ENCODE assay signal across 13 cellular contexts in the genomic region with DNA sequence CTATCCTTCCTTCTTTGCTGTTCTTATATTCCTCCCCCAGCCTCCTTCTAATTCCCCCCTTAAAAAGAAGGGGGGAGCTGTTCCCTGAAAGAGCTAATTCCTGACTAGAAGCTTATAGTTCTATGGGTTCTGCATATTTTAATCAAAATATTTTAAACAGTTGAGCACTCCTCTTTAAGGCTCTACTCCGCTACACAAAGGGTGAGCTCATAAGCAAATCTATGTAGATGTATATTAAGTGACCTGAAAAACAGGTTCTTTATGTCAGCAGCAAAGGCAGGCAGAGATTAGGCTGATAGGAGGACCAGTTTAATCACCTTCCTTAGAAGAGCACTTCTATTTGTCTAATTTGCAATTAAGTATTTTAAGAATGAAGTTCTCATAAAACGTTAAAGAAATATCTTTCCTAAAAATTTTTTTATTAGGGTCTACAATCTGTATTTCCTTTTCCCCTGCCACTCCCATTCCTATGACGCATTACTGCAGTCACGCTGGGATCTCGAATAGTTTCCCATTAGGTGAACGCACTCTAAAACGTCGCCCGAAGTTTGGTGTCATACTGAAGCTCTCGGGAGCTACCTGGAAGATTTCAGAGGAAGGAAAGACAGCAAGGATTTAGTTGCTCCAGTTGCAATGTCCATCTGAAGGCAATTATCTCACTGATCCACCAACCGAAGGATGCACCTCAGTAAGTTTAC. TPM values are rescaled to one million over a fixed set of nuclear protein-coding genes. Genes with fewer than 3 reads are reported as not detected.
A peak's percentile ranks its signal among the peaks of the same experiment; 100 is the strongest.
DNase-seq lines count a peak whose midpoint lies in the region; ATAC-seq and TF ChIP-seq lines count a peak whose summit lies in the region.
"Had no signal": no experiment of that assay in that cellular context is flagged by ENCODE, and none has a peak within 500 bp of the region (broad histone marks: within the 10 kb centered on the region; RNA-seq: fewer than 3 reads in every experiment).

No MANE protein-coding gene starts in this region.

- H3K27me3 ChIP-seq in mammary epithelial cell (ENCODE audit: insufficient read depth, low read length) (no peaks in the 10 kb centered on the region), ectodermal cell (ENCODE audit: control insufficient read depth, insufficient read depth, low read length, poor library complexity, severe bottlenecking) (no peaks in the 10 kb centered on the region), upper lobe of left lung (peaks cover 0 to 11% (median 1%) of the 10 kb centered on the region in 4 donors)

- WGBS in mammary epithelial cell (ENCODE audit: low coverage, missing lambda C conversion rate): over 99% methylated on average over 11 of the region's 11 CpGs
- WGBS in ectodermal cell, 2 experiments: 59 to 62% methylated on average over 10 of the region's 11 CpGs
- 67 to 73% methylated on average over 7 to 9 of the region's 11 CpGs for WGBS in mesodermal cell (ENCODE audit: insufficient coverage in 2 of 2), 2 experiments
- 42 to 53% methylated on average over 11 of the region's 11 CpGs for WGBS in upper lobe of left lung, 2 donors

- no peaks in the 10 kb centered on the region for H3K27me3 Mint-ChIP-seq in MCF 10A (ENCODE audit: insufficient read depth, unreplicated experiment)

- no peak overlapping the region for H3K4me2 ChIP-seq in mammary epithelial cell (ENCODE audit: insufficient read depth, low read depth, low read length)

- BruUV-seq in MCF 10A (replicated peaks; lab: Mats Ljungman, UMichigan) (no TSS peak), mammary epithelial cell (replicated peaks; lab: Mats Ljungman, UMichigan) (no TSS peak)

- no peak overlapping the region for H3K4me3 ChIP-seq in mammary epithelial cell (replicated peaks in 1 of 3; ENCODE audit: insufficient read depth in 1 of 3, low read depth in 2 of 3, low read length in 3 of 3)
- H3K4me3 ChIP-seq in ectodermal cell (ENCODE audit: insufficient read depth, low read depth, low read length): peak overlapping the region; percentile 97
- peak overlapping the region; percentile 77 for H3K4me3 ChIP-seq in mesodermal cell (ENCODE audit: extremely low read depth, insufficient read depth, low read length, poor library complexity, severe bottlenecking)
- peak overlapping the region in 3 of 4 donors; percentile 68 to 88 (median 86) for H3K4me3 ChIP-seq in upper lobe of left lung

- TF ChIP-seq EP300 in upper lobe of left lung (IDR thresholded peaks at IDR 0.05): no peak

- TF ChIP-seq CTCF in MCF 10A (IDR thresholded peaks at IDR 0.05; ENCODE audit: unreplicated experiment) (no peak), mammary epithelial cell (conservative IDR thresholded peaks at IDR 0.05 in 1 of 2, IDR thresholded peaks at IDR 0.05 in 1 of 2; ENCODE audit: extremely low read depth in 1 of 2, insufficient read depth in 1 of 2, low read depth in 1 of 2, low read length in 2 of 2) (no peak), upper lobe of left lung (IDR thresholded peaks at IDR 0.05) (no peak)

- peaks cover 100% of the 10 kb centered on the region for H3K79me2 ChIP-seq in mammary epithelial cell (ENCODE audit: insufficient read depth, low read length)

- dilution Hi-C loops in mammary epithelial cell (cut with HindIII; ENCODE audit: low sequenced_read_pairs): no loop called here

- H3K4me3 Mint-ChIP-seq in MCF 10A (ENCODE audit: unreplicated experiment): peak overlapping the region; percentile 21
- H3K4me3 Mint-ChIP-seq: T-helper 1 cell treated with Interleukin-12 subunit alpha and Interleukin-12 subunit beta and Interleukin-4 antibody, amounts not matched to agents 30 μg/mL and 1 μg/mL, for 36 hours had no signal

- no peaks in the 10 kb centered on the region for H4K20me1 ChIP-seq in mammary epithelial cell (ENCODE audit: insufficient read depth, low read length)

- DNase-seq in MCF 10A (ENCODE audit: unreplicated experiment) (no peak), mammary epithelial cell (no peak), upper lobe of left lung (peak in 1 of 2 donors; percentile 46), NCI-H146 treated with DMSO at 0.1 percent for 48 hours (lab: John Stamatoyannopoulos, UW; ENCODE audit: unreplicated experiment) (no peak)
- DNase-seq: amygdala; GF-D8; NK-92 treated with Interleukin-12 subunit alpha and Interleukin-12 subunit beta, amount 100 ng/mL, for 24 hours; stimulated activated CD4-positive, alpha-beta T cell treated with anti-CD3 and anti-CD28 coated beads, Interleukin-1b, Interleukin-23, amount 100 ng/mL, for 48 hours had no signal

- ATAC-seq in upper lobe of left lung (ENCODE audit: low FRiP score in 2 of 2): no peak
- ATAC-seq in GM19328 (IDR thresholded peaks at IDR 0.05; ENCODE audit: unreplicated experiment): no peak
- no peak for ATAC-seq in GM18520 (IDR thresholded peaks at IDR 0.05; ENCODE audit: unreplicated experiment)

- POLR2A ChIA-PET in MCF 10A (lab: Yijun Ruan, JAX): no interaction called here

- CTCF ChIA-PET in MCF 10A (lab: Yijun Ruan, JAX): interaction anchor here (0.6 to 2.3 kb wide), 7 partner anchors 22 to 1959 kb away, joined by 3 to 26 read pairs (median 3); no protein-coding TSS in a partner anchor
- CTCF ChIA-PET in mammary epithelial cell (lab: Charles Lee; ENCODE audit: low non-redundant PET): no interaction called here

- H3K4me1 Mint-ChIP-seq in MCF 10A (ENCODE audit: insufficient read depth, unreplicated experiment): peaks cover 32% of the 10 kb centered on the region

- H3K4me1 ChIP-seq in mammary epithelial cell (ENCODE audit: insufficient read depth, low read length) (peaks cover 15% of the 10 kb centered on the region), ectodermal cell (ENCODE audit: control insufficient read depth, insufficient read depth, low read length) (peaks cover 46% of the 10 kb centered on the region), mesodermal cell (ENCODE audit: control insufficient read depth, insufficient read depth, low read length, poor library complexity, severe bottlenecking) (peaks cover 23% of the 10 kb centered on the region), upper lobe of left lung (peaks cover 13 to 70% (median 27%) of the 10 kb centered on the region in 4 donors)

- no peaks in the 10 kb centered on the region for H3K36me3 Mint-ChIP-seq in MCF 10A (ENCODE audit: insufficient read depth, unreplicated experiment)

- no peaks in the 10 kb centered on the region for H3K9me3 Mint-ChIP-seq in MCF 10A (ENCODE audit: unreplicated experiment)
- H3K9me3 Mint-ChIP-seq: T-helper 1 cell treated with Interleukin-12 subunit alpha and Interleukin-12 subunit beta and Interleukin-4 antibody, amounts not matched to agents 30 μg/mL and 1 μg/mL, for 36 hours had no signal

- peak in 1 of 4 donors; percentile 32 for TF ChIP-seq POLR2A in upper lobe of left lung (IDR thresholded peaks at IDR 0.05)

- H3K9ac ChIP-seq in mammary epithelial cell (ENCODE audit: insufficient read depth, low read length): no peak overlapping the region

- H2AFZ ChIP-seq in mammary epithelial cell (ENCODE audit: low read depth, low read length): no peak overlapping the region

- H3K9me3 ChIP-seq in mammary epithelial cell (replicated peaks; ENCODE audit: insufficient read depth, low read length): no peaks in the 10 kb centered on the region
- no peaks in the 10 kb centered on the region for H3K9me3 ChIP-seq in ectodermal cell (ENCODE audit: control insufficient read depth, low read length)
- no peaks in the 10 kb centered on the region for H3K9me3 ChIP-seq in mesodermal cell (ENCODE audit: control insufficient read depth, low read length)
- no peaks in the 10 kb centered on the region for H3K9me3 ChIP-seq in upper lobe of left lung

- in situ Hi-C loops in mammary epithelial cell (cut with MboI; ENCODE audit: low sequenced_read_pairs in 2 of 2): loop anchor here (10.0 to 25.0 kb wide), 5 partner anchors 716 to 1968 kb away; no protein-coding TSS in a partner anchor

- H3K27ac Mint-ChIP-seq in MCF 10A (ENCODE audit: low read depth, unreplicated experiment): peak overlapping the region; percentile 64
- H3K27ac Mint-ChIP-seq: T-helper 1 cell treated with Interleukin-12 subunit alpha and Interleukin-12 subunit beta and Interleukin-4 antibody, amounts not matched to agents 30 μg/mL and 1 μg/mL, for 36 hours had no signal

- H3K36me3 ChIP-seq in mammary epithelial cell (ENCODE audit: insufficient read depth, low read length): peaks cover 9% of the 10 kb centered on the region
- no peaks in the 10 kb centered on the region for H3K36me3 ChIP-seq in ectodermal cell (ENCODE audit: control insufficient read depth, insufficient read depth, low read length)
- peaks cover 55% of the 10 kb centered on the region for H3K36me3 ChIP-seq in mesodermal cell (ENCODE audit: control insufficient read depth, insufficient read depth, low read length)
- no peaks in the 10 kb centered on the region for H3K36me3 ChIP-seq in upper lobe of left lung

- H3K27ac ChIP-seq in mammary epithelial cell (ENCODE audit: insufficient read depth, low read depth, low read length) (no peak overlapping the region), ectodermal cell (ENCODE audit: insufficient read depth, low read depth, low read length, poor library complexity, severe bottlenecking) (peak overlapping the region; percentile 79), mesodermal cell (ENCODE audit: low read depth, low read length, severe bottlenecking) (peak overlapping the region; percentile 36), upper lobe of left lung (peak overlapping the region; percentile 57 to 92 (median 70))

- intact Hi-C loops in MCF 10A (cut with micrococcal nuclease) (loop anchor here (5.0 to 10.0 kb wide), 7 partner anchors 378 to 1578 kb away; no protein-coding TSS in a partner anchor), mammary epithelial cell (cut with micrococcal nuclease) (loop anchor here (2.0 to 10.0 kb wide), 6 partner anchors 183 to 1016 kb away; no protein-coding TSS in a partner anchor)

RNA-seq across cellular contexts. Expression of gene EFNB2, which starts 5.1 kb away (rescaled TPM):
- total RNA-seq in MCF 10A (2022) (40.4 and 45.7 TPM in 2 replicates), mammary epithelial cell (10 to 100 TPM; 37.1 to 51.8 TPM), upper lobe of left lung (10 to 100 TPM; 23.0 to 45.7 (median 30.9) TPM)
- polyA plus RNA-seq in mammary epithelial cell: 32.5 TPM
- polyA minus RNA-seq in mammary epithelial cell: 50.8 TPM
- 116 TPM for polyA plus RNA-seq in ectodermal cell (2013, experiment 1 of 4)
- polyA plus RNA-seq in ectodermal cell (2013, experiment 2 of 4): 110 TPM
- polyA plus RNA-seq in ectodermal cell (2013, experiment 3 of 4): 92.2 TPM
- 100 TPM for polyA plus RNA-seq in ectodermal cell (2013, experiment 4 of 4)
- 120 TPM for polyA plus RNA-seq in mesodermal cell (2013, experiment 1 of 2)
- 102 TPM for polyA plus RNA-seq in mesodermal cell (2013, experiment 2 of 2)

RNA-seq across cellular contexts. Expression of gene ARGLU1, which starts 37.6 kb away (rescaled TPM):
- total RNA-seq in MCF 10A (2022): 91.7 and 94.4 TPM in 2 replicates
- total RNA-seq in mammary epithelial cell: 10 to 100 TPM; 37.8 to 84.0 TPM
- polyA plus RNA-seq in mammary epithelial cell: 21.3 TPM
- 2.6 TPM for polyA minus RNA-seq in mammary epithelial cell
- 244 TPM for polyA plus RNA-seq in ectodermal cell (2013, experiment 1 of 4)
- 234 TPM for polyA plus RNA-seq in ectodermal cell (2013, experiment 2 of 4)
- 236 TPM for polyA plus RNA-seq in ectodermal cell (2013, experiment 3 of 4)
- polyA plus RNA-seq in ectodermal cell (2013, experiment 4 of 4): 269 TPM
- polyA plus RNA-seq in mesodermal cell (2013, experiment 1 of 2): 185 TPM
- polyA plus RNA-seq in mesodermal cell (2013, experiment 2 of 2): 185 TPM
- total RNA-seq in upper lobe of left lung: 100 to 1,000 TPM in 3 of 6 donors, 10 to 100 TPM in 3; 73.6 to 411 (median 121) TPM

Comparison
In these comparisons a context has a peak if more than half of its experiments do, and no peak if none do; other contexts are left out.
1. H3K4me3 ChIP-seq: peak in ectodermal cell (single experiment), mesodermal cell (single experiment) and upper lobe of left lung (3 of 4); none in mammary epithelial cell (0 of 3).